Comparison of ENCODE assay signal across 19 cellular contexts in the genomic region with DNA sequence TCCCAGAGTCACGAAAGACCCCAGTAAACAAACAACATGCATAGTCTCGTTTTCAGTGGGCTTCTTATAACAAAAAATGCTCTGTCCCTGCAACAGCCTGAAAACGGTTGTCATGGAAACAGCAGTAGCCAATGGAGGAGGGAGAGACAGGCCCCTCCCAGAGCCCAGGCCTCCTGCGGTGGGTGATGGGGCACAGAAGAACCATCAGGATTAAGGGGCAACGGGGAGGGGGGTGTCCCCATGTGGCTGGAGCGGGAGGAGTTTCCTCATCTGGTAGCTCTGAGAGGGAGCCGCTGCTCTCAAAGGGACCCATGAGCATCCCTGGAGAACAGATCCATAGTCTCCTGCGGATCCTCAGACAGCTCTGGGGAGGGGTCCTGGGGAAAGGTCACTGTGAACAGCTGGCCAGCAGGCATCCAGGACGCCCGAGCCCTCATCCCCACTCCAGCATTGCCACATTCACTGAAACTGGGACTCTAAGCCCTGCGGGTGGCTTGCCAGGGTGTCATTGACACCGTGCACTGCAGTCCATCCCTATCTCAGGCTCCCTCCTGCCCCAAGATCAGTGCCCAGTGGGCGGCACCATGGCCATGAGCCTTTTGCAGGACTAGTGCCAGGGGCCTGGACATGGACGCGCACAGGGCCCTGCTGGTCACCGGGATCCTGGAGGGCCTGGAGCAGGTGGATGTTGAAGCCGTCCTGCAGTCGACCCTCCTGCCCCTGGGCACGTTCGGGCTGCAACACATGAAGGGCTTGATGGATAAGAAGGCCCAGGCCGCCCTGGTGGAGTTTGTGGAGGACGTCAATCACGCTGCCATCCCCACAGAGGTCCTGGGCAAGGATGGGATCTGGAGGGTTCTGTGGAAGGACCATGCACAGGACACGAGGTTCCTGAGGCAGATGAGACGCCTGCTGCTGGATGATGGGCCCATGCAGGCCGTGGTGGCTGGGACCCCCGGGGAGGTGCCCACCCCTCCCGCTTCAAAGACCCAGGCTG. TPM values are rescaled to one million over a fixed set of nuclear protein-coding genes. Genes with fewer than 3 reads are reported as not detected.
DNase-seq lines count a peak whose midpoint lies in the region; ATAC-seq, FAIRE-seq and TF ChIP-seq lines count a peak whose summit lies in the region.
"Had no signal": no experiment of that assay in that cellular context is flagged by ENCODE, and none has a peak within 500 bp of the region (broad histone marks: within the 10 kb centered on the region; RNA-seq: fewer than 3 reads in every experiment).

No MANE protein-coding gene starts in this region.

- H3K27ac ChIP-seq in K562 (ENCODE audit: extremely low read depth, low read depth, low read length), result no peak overlapping the region
- H3K27ac ChIP-seq in substantia nigra (ENCODE audit: low read depth, low read length, poor library complexity, severe bottlenecking), result peak overlapping the region; percentile 30
- H3K27ac ChIP-seq: hepatocyte, upper lobe of left lung had no signal

- peaks cover 5% of the 10 kb centered on the region for H3K27me3 Mint-ChIP-seq in activated CD4-positive, alpha-beta T cell treated with anti-CD3 and anti-CD28 coated beads, Interleukin-2, amount 10 ng/mL, durations not matched to agents 7 days and 5 days
- peaks cover 4% of the 10 kb centered on the region for H3K27me3 Mint-ChIP-seq in activated CD4-positive, alpha-beta T cell treated with anti-CD3 and anti-CD28 coated beads, Interleukin-2, amount 10 ng/mL, durations not matched to agents 24 days and 14 days

- no peaks in the 10 kb centered on the region for H4K20me1 ChIP-seq in K562 (replicated peaks; ENCODE audit: control insufficient read depth, insufficient read depth, low read length)

- ATAC-seq in K562 (no peak), HG02981 (IDR thresholded peaks at IDR 0.05; ENCODE audit: unreplicated experiment) (no peak), HG02884 (IDR thresholded peaks at IDR 0.05; ENCODE audit: unreplicated experiment) (no peak)

- peak overlapping the region; percentile 71 for H3K27ac Mint-ChIP-seq in activated CD4-positive, alpha-beta T cell treated with anti-CD3 and anti-CD28 coated beads, Interleukin-2, amount 10 ng/mL, durations not matched to agents 7 days and 5 days
- H3K27ac Mint-ChIP-seq in activated CD4-positive, alpha-beta T cell treated with anti-CD3 and anti-CD28 coated beads, Interleukin-2, amount 10 ng/mL, durations not matched to agents 24 days and 14 days, result no peak overlapping the region
- H3K27ac Mint-ChIP-seq: T-helper 2 cell treated with Interferon-gamma antibody and Interleukin-4, amounts not matched to agents 5 μg/mL and 100 μg/mL, for 36 hours had no signal

- no peaks in the 10 kb centered on the region for H3K79me2 ChIP-seq in K562 (ENCODE audit: control insufficient read depth, insufficient read depth, low read length)
- H3K79me2 ChIP-seq: hepatocyte had no signal

- TF ChIP-seq POLR2A in K562 (conservative IDR thresholded peaks at IDR 0.05), result no peak

- POLR2A ChIA-PET in activated CD4-positive, alpha-beta T cell treated with anti-CD3 and anti-CD28 coated beads, Interleukin-2, amount 10 ng/mL, durations not matched to agents 7 days and 5 days (lab: Charles Lee), result no interaction called here
- POLR2A ChIA-PET in K562 (lab: Yijun Ruan, JAX), result interaction anchor here (0.6 to 1.6 kb wide), 2 partner anchors 9 to 132 kb away, joined by 4 to 7 read pairs; no protein-coding TSS in a partner anchor

- 5% methylated on average over 21 of the region's 28 CpGs for WGBS in K562 (ENCODE audit: insufficient coverage, low coverage, missing lambda C conversion rate)

- no peak overlapping the region for H3K9ac ChIP-seq in K562 (ENCODE audit: insufficient read depth in 1 of 2, low read depth in 2 of 2, low read length in 2 of 2)

- H3K4me2 ChIP-seq in K562 (ENCODE audit: insufficient read depth, low read length), result no peak overlapping the region
- H3K4me2 ChIP-seq: hepatocyte had no signal

- no peak for DNase-seq in activated CD4-positive, alpha-beta T cell treated with anti-CD3 and anti-CD28 coated beads, Interleukin-2, amount 10 ng/mL, durations not matched to agents 7 days and 5 days
- DNase-seq in activated CD4-positive, alpha-beta T cell treated with anti-CD3 and anti-CD28 coated beads, Interleukin-2, amount 10 ng/mL, durations not matched to agents 24 days and 14 days, result no peak
- DNase-seq in K562 (ENCODE audit: extremely low read depth in 1 of 4, low spot score in 3 of 4) (no peak), medulla oblongata (ENCODE audit: extremely low spot score) (peak; percentile 40), substantia nigra (lab: John Stamatoyannopoulos, UW) (peak in 8 of 49 donors; percentile 8 to 39 (median 16))
- no peak for DNase-seq in stimulated activated CD4-positive, alpha-beta T cell treated with anti-CD3 and anti-CD28 coated beads, Interleukin-12 subunit alpha, Interleukin-12 subunit beta, amount 100 ng/mL, for 4 hours
- DNase-seq: CD4-positive, alpha-beta memory T cell; cerebellar nuclear complex; KBM-7; midbrain; NCI-H2029 treated with DMSO at 0.1 percent for 48 hours; NCI-H526 treated with DMSO at 0.1 percent for 48 hours; stimulated activated naive CD4-positive, alpha-beta T cell treated with Interleukin-2 at 50 U/mL for 16 hours had no signal

- H3K4me3 ChIP-seq in K562, result no peak overlapping the region
- H3K4me3 ChIP-seq: HAP-1, hepatocyte, upper lobe of left lung had no signal

- H2AFZ ChIP-seq in K562 (ENCODE audit: low read depth, low read length), result no peak overlapping the region
- H2AFZ ChIP-seq: hepatocyte had no signal

- no peak overlapping the region for H3K4me3 Mint-ChIP-seq in activated CD4-positive, alpha-beta T cell treated with anti-CD3 and anti-CD28 coated beads, Interleukin-2, amount 10 ng/mL, durations not matched to agents 7 days and 5 days
- no peak overlapping the region for H3K4me3 Mint-ChIP-seq in activated CD4-positive, alpha-beta T cell treated with anti-CD3 and anti-CD28 coated beads, Interleukin-2, amount 10 ng/mL, durations not matched to agents 24 days and 14 days
- H3K4me3 Mint-ChIP-seq: T-helper 2 cell treated with Interferon-gamma antibody and Interleukin-4, amounts not matched to agents 5 μg/mL and 100 μg/mL, for 36 hours had no signal

- CTCF ChIA-PET in activated CD4-positive, alpha-beta T cell treated with anti-CD3 and anti-CD28 coated beads, Interleukin-2, amount 10 ng/mL, durations not matched to agents 7 days and 5 days (lab: Charles Lee), result interaction anchor here (0.9 to 1.2 kb wide), 3 partner anchors 9 to 23 kb away, joined by 3 to 5 read pairs (median 3); no protein-coding TSS in a partner anchor
- CTCF ChIA-PET in K562 (lab: Yijun Ruan, JAX; ENCODE audit: low intra/inter-chr PET ratio), result no interaction called here

- no TSS peak for BruUV-seq in K562 (replicated peaks; lab: Mats Ljungman, UMichigan)

- H3K4me1 ChIP-seq in K562 (replicated peaks in 1 of 2; ENCODE audit: control insufficient read depth in 2 of 2, insufficient read depth in 2 of 2, low read length in 2 of 2), result peaks cover 8 to 9% of the 10 kb centered on the region in 2 experiments; a peak in 2 of 5 replicates
- H3K4me1 ChIP-seq: HAP-1 had no signal

- no peaks in the 10 kb centered on the region for H3K36me3 Mint-ChIP-seq in activated CD4-positive, alpha-beta T cell treated with anti-CD3 and anti-CD28 coated beads, Interleukin-2, amount 10 ng/mL, durations not matched to agents 7 days and 5 days (ENCODE audit: low read depth)
- no peaks in the 10 kb centered on the region for H3K36me3 Mint-ChIP-seq in activated CD4-positive, alpha-beta T cell treated with anti-CD3 and anti-CD28 coated beads, Interleukin-2, amount 10 ng/mL, durations not matched to agents 24 days and 14 days (ENCODE audit: low read depth)
- H3K36me3 Mint-ChIP-seq: CD4-positive, alpha-beta memory T cell had no signal

- peaks cover 33% of the 10 kb centered on the region for H3K4me1 Mint-ChIP-seq in activated CD4-positive, alpha-beta T cell treated with anti-CD3 and anti-CD28 coated beads, Interleukin-2, amount 10 ng/mL, durations not matched to agents 7 days and 5 days
- peaks cover 23% of the 10 kb centered on the region for H3K4me1 Mint-ChIP-seq in activated CD4-positive, alpha-beta T cell treated with anti-CD3 and anti-CD28 coated beads, Interleukin-2, amount 10 ng/mL, durations not matched to agents 24 days and 14 days

- H3K9me1 ChIP-seq in K562 (ENCODE audit: control insufficient read depth, insufficient read depth, low read length), result no peaks in the 10 kb centered on the region

- no peak for FAIRE-seq in K562 (lab: Jason Lieb, UNC)

- no peak for TF ChIP-seq EP300 in K562 (IDR thresholded peaks at IDR 0.05; ENCODE audit: low read length)

- no peaks in the 10 kb centered on the region for H3K9me3 Mint-ChIP-seq in activated CD4-positive, alpha-beta T cell treated with anti-CD3 and anti-CD28 coated beads, Interleukin-2, amount 10 ng/mL, durations not matched to agents 7 days and 5 days
- no peaks in the 10 kb centered on the region for H3K9me3 Mint-ChIP-seq in activated CD4-positive, alpha-beta T cell treated with anti-CD3 and anti-CD28 coated beads, Interleukin-2, amount 10 ng/mL, durations not matched to agents 24 days and 14 days
- H3K9me3 Mint-ChIP-seq: CD4-positive, alpha-beta memory T cell; T-helper 2 cell treated with Interferon-gamma antibody and Interleukin-4, amounts not matched to agents 5 μg/mL and 100 μg/mL, for 36 hours had no signal

- H3K9me3 ChIP-seq in K562 (replicated peaks; ENCODE audit: control insufficient read depth, insufficient read depth, low read depth, low read length), result no peaks in the 10 kb centered on the region
- H3K9me3 ChIP-seq: HAP-1, upper lobe of left lung had no signal

- TF ChIP-seq RAD21 in K562 (CRISPR knock-in tag; conservative IDR thresholded peaks at IDR 0.05 in 1 of 2, IDR thresholded peaks at IDR 0.05 in 1 of 2), result no peak

- intact Hi-C loops in activated CD4-positive, alpha-beta T cell treated with anti-CD3 and anti-CD28 coated beads, Interleukin-2, amount 10 ng/mL, durations not matched to agents 24 days and 14 days (cut with micrococcal nuclease), result no loop called here
- intact Hi-C loops in K562 (cut with micrococcal nuclease), result no loop called here

- in situ Hi-C loops in K562 (cut with MboI), result loop anchor here (5.0 kb wide), 1 partner anchor 134 kb away; no protein-coding TSS in a partner anchor

- H3K27me3 ChIP-seq in K562 (ENCODE audit: control insufficient read depth in 2 of 2, insufficient read depth in 2 of 2, low read length in 2 of 2), result peaks cover 25 to 54% of the 10 kb centered on the region in 2 experiments
- H3K27me3 ChIP-seq: hepatocyte, upper lobe of left lung had no signal

- H3K36me3 ChIP-seq in K562 (ENCODE audit: control insufficient read depth, insufficient read depth, low read length), result no peaks in the 10 kb centered on the region
- H3K36me3 ChIP-seq: HAP-1, upper lobe of left lung had no signal

- no peak for TF ChIP-seq CTCF in K562 (IDR thresholded peaks at IDR 0.05 in 2 of 3, conservative IDR thresholded peaks at IDR 0.05 in 1 of 3; ENCODE audit: insufficient read depth in 2 of 3, low read depth in 1 of 3, low read length in 3 of 3)

RNA-seq across cellular contexts. Expression of gene PNMA8B, which starts 37.7 kb away (rescaled TPM):
- under 1 TPM; 0.06 to 0.07 TPM for total RNA-seq in activated CD4-positive, alpha-beta T cell treated with anti-CD3 and anti-CD28 coated beads, Interleukin-2, amount 10 ng/mL, durations not matched to agents 7 days and 5 days
- not detected in 2 replicates for total RNA-seq in activated CD4-positive, alpha-beta T cell treated with anti-CD3 and anti-CD28 coated beads, Interleukin-2, amount 10 ng/mL, durations not matched to agents 24 days and 14 days
- total RNA-seq in K562 (2011; cell fraction: chromatin; rRNA removed; ENCODE audit: low replicate concordance), result not detected in 2 replicates
- total RNA-seq in K562 (2011; cell fraction: nucleolus; rRNA removed), result not detected in 2 replicates
- not detected in 2 replicates for total RNA-seq in K562 (2011; cell fraction: nucleoplasm; rRNA removed)
- total RNA-seq in K562 (2014; rRNA removed) (0.04 TPM in 1 of 2 replicates, not detected in the other), K562 (2014; rRNA removed; fragmentation: Illumina TruSeq; extraction: Trizol) (not detected in 2 replicates), K562 (2015; rRNA removed; fragmentation: Illumina TruSeq; extraction: Trizol) (not detected in 2 replicates), K562 (2021) (0.02 TPM in 1 of 2 replicates, not detected in the other)
- polyA plus RNA-seq in K562 (2011; rRNA removed) (not detected in 2 replicates), K562 (2014; fragmentation: Illumina TruSeq; extraction: Trizol) (not detected in 2 replicates), K562 (2014; fragmentation: Nextera tagmentation; extraction: Ambion mirVana) (not detected), K562 (2014; rRNA removed) (not detected in 2 replicates)
- polyA plus RNA-seq in K562 (2011; cell fraction: cytosol; rRNA removed), result 0.01 TPM in 1 of 2 replicates, not detected in the other
- polyA plus RNA-seq in K562 (2011; cell fraction: nucleus; rRNA removed), result not detected in 2 replicates
- polyA plus RNA-seq in K562 (2012), result not detected in 2 replicates
- not detected in 2 replicates for polyA minus RNA-seq in K562 (2011; rRNA and poly(A)+ RNA removed)
- polyA minus RNA-seq in K562 (2011; cell fraction: cytosol; rRNA and poly(A)+ RNA removed), result not detected in 2 replicates
- polyA minus RNA-seq in K562 (2011; cell fraction: nucleus; rRNA and poly(A)+ RNA removed), result not detected in 2 replicates
